In genomic region chr18:10995576-10995975, GRCh38 we compare ENCODE assay signal across 16 cellular contexts.
"Had no signal": no experiment of that assay in that cellular context is flagged by ENCODE, and none has a peak within 500 bp of the region (broad histone marks: within the 10 kb centered on the region; RNA-seq: fewer than 3 reads in every experiment).

No MANE protein-coding gene starts in this region.

- H3K4me1 Mint-ChIP-seq: activated T-helper 17 cell treated with anti-CD3 and anti-CD28 coated beads, Interleukin-2, amount 50 U/mL, for 72 hours; endodermal cell had no signal

- H3K4me1 ChIP-seq: lower lobe of right lung, tibial artery had no signal

- H3K4me3 Mint-ChIP-seq: activated naive CD4-positive, alpha-beta T cell treated with anti-CD3 and anti-CD28 coated beads for 36 hours; activated T-helper 17 cell treated with anti-CD3 and anti-CD28 coated beads, Interleukin-2, amount 50 U/mL, for 72 hours; endodermal cell; natural killer cell treated with Interleukin-12 subunit alpha and Interleukin-12 subunit beta and Interleukin-15 and Interleukin-18, amount 100 ng/mL, for 72 hours had no signal

- ATAC-seq: activated T-helper 17 cell treated with anti-CD3 and anti-CD28 coated beads, Interleukin-2, amount 50 U/mL, for 72 hours; lower lobe of right lung; natural killer cell treated with Interleukin-12 subunit alpha and Interleukin-12 subunit beta and Interleukin-15 and Interleukin-18, amount 100 ng/mL, for 72 hours; stimulated activated naive CD8-positive, alpha-beta T cell treated with anti-CD3 and anti-CD28 coated beads, Interleukin-15, Interleukin-2, amounts not matched to agents 100 U/mL and 50 U/mL, for 24 hours had no signal

- H3K4me3 ChIP-seq: lower lobe of right lung, tibial artery had no signal

- H3K27me3 Mint-ChIP-seq: natural killer cell treated with Interleukin-12 subunit alpha and Interleukin-12 subunit beta and Interleukin-15 and Interleukin-18, amount 100 ng/mL, for 72 hours had no signal

- DNase-seq: activated CD4-positive, alpha-beta T cell treated with anti-CD3 and anti-CD28 coated beads, Interleukin-2, amount 50 U/mL, for 4 hours; activated naive CD4-positive, alpha-beta T cell treated with anti-CD3 and anti-CD28 coated beads for 36 hours; activated T-cell treated with anti-CD3 and anti-CD28 coated beads for 4 hours; aorta; brain microvascular endothelial cell; central memory CD4-positive, alpha-beta T cell; endodermal cell; lower lobe of right lung; stimulated activated CD4-positive, alpha-beta T cell treated with anti-CD3 and anti-CD28 coated beads, Interleukin-12 subunit alpha, Interleukin-12 subunit beta, amount 100 ng/mL, for 4 hours; stimulated activated CD4-positive, alpha-beta T cell treated with anti-CD3 and anti-CD28 coated beads, Interleukin-1b, Interleukin-23, amount 100 ng/mL, for 48 hours; stimulated activated naive CD8-positive, alpha-beta T cell treated with anti-CD3 and anti-CD28 coated beads, Interleukin-15, Interleukin-2, amounts not matched to agents 100 U/mL and 50 U/mL, for 24 hours; substantia nigra; tibial artery had no signal

- H3K36me3 ChIP-seq: brain microvascular endothelial cell, lower lobe of right lung, tibial artery had no signal

- H3K27ac ChIP-seq: brain microvascular endothelial cell, epithelial cell of prostate, lower lobe of right lung, tibial artery had no signal

- H3K27ac Mint-ChIP-seq: activated naive CD4-positive, alpha-beta T cell treated with anti-CD3 and anti-CD28 coated beads for 36 hours; activated T-helper 17 cell treated with anti-CD3 and anti-CD28 coated beads, Interleukin-2, amount 50 U/mL, for 72 hours; endodermal cell; natural killer cell treated with Interleukin-12 subunit alpha and Interleukin-12 subunit beta and Interleukin-15 and Interleukin-18, amount 100 ng/mL, for 72 hours had no signal

- H3K27me3 ChIP-seq: brain microvascular endothelial cell, tibial artery had no signal
